ENCODE assay signal across 8 cellular contexts in genomic region chr7:130910949-130911944, GRCh38.
DNase-seq lines count a peak whose midpoint lies in the region; ATAC-seq and TF ChIP-seq lines count a peak whose summit lies in the region.

No MANE protein-coding gene starts in this region.

- no peaks in the 10 kb centered on the region for H3K9me2 ChIP-seq in GM23338 (ENCODE audit: insufficient read depth)
- H3K9me2 ChIP-seq in SK-N-SH = no peaks in the 10 kb centered on the region

- CTCF ChIA-PET in SK-N-SH (lab: Yijun Ruan, JAX) = interaction anchor here (0.6 to 1.7 kb wide), 6 partner anchors 9 to 603 kb away, joined by 3 to 6 read pairs (median 4); no protein-coding TSS in a partner anchor

- H3K9ac ChIP-seq in SK-N-SH = peak overlapping the region; percentile 98

- peaks cover 75% of the 10 kb centered on the region for H3K4me1 Mint-ChIP-seq in GM23338

- no peaks in the 10 kb centered on the region for H3F3A ChIP-seq in GM23338 (replicated peaks; ENCODE audit: low read depth)
- peaks cover 91% of the 10 kb centered on the region for H3F3A ChIP-seq in SK-N-SH (replicated peaks; ENCODE audit: insufficient read depth)

- H2AFZ ChIP-seq in GM23338 = no peak overlapping the region
- H2AFZ ChIP-seq in SK-N-SH (ENCODE audit: low read depth) = no peak overlapping the region

- DNase-seq in GM23338 (ENCODE audit: low spot score) = peak; percentile 76
- no peak for DNase-seq in SK-N-SH
- no peak for DNase-seq in retinal pigment epithelial cell (ENCODE audit: low read depth)
- DNase-seq in cerebellar nuclear complex (lab: John Stamatoyannopoulos, UW) = no peak
- no peak for DNase-seq in T1000 (lab: John Stamatoyannopoulos, UW)
- DNase-seq in SHP77 (lab: John Stamatoyannopoulos, UW) = no peak
- DNase-seq in SK-N-DZ (ENCODE audit: low spot score) = no peak

- whole genome bisulfite sequencing in SK-N-SH (ENCODE audit: low lambda C conversion rate) = 5% methylated on average over 7 of the region's 7 CpGs
- WGBS in esophagus, 2 donors = 44 to 48% methylated on average over 7 of the region's 7 CpGs

- H3K79me2 ChIP-seq in GM23338 (replicated peaks; ENCODE audit: insufficient read depth) = no peaks in the 10 kb centered on the region
- peaks cover 91% of the 10 kb centered on the region for H3K79me2 ChIP-seq in SK-N-SH (ENCODE audit: insufficient read depth)

- TF ChIP-seq CTCF in GM23338 (conservative IDR thresholded peaks at IDR 0.05; ENCODE audit: low read depth in 2 of 2) (no peak), SK-N-SH (IDR thresholded peaks at IDR 0.05) (no peak), retinal pigment epithelial cell (conservative IDR thresholded peaks at IDR 0.05; ENCODE audit: low read depth, low read length) (no peak)

- H3K4me1 ChIP-seq in GM23338 (ENCODE audit: insufficient read depth) (peaks cover 45% of the 10 kb centered on the region), SK-N-SH (ENCODE audit: control insufficient read depth in 1 of 2, insufficient read depth in 2 of 2, low read depth in 1 of 2, low read length in 1 of 2) (peaks cover 6 to 29% of the 10 kb centered on the region in 2 experiments), esophagus (ENCODE audit: control insufficient read depth in 2 of 2, insufficient read depth in 2 of 2, low read length in 1 of 2) (peaks cover 3 to 7% of the 10 kb centered on the region in 2 donors)

- POLR2A ChIA-PET in SK-N-SH (lab: Yijun Ruan, JAX) = no interaction called here

- peak overlapping the region; percentile 59 for H3K4me3 Mint-ChIP-seq in GM23338

- ATAC-seq in GM23338 = peak; percentile 89

- H3K9me3 ChIP-seq in SK-N-SH = no peaks in the 10 kb centered on the region
- no peaks in the 10 kb centered on the region for H3K9me3 ChIP-seq in esophagus (ENCODE audit: control insufficient read depth in 2 of 2, insufficient read depth in 1 of 2, low read depth in 1 of 2, low read length in 1 of 2)

- H3K27ac ChIP-seq in GM23338 (ENCODE audit: low read depth) (peak overlapping the region; percentile 45), SK-N-SH (ENCODE audit: low read depth in 2 of 2, low read length in 1 of 2) (peak overlapping the region; percentile 94 to 100), esophagus (ENCODE audit: low read depth in 2 of 2, low read length in 1 of 2) (peak overlapping the region; percentile 50 to 88)

- H3K27me3 Mint-ChIP-seq in GM23338 (ENCODE audit: insufficient read depth, low read depth, poor library complexity) = peaks cover 16% of the 10 kb centered on the region

- H3K27me3 ChIP-seq in GM23338 (ENCODE audit: insufficient read depth) (no peaks in the 10 kb centered on the region), SK-N-SH (ENCODE audit: insufficient read depth) (no peaks in the 10 kb centered on the region), esophagus (ENCODE audit: control insufficient read depth in 1 of 2, insufficient read depth in 2 of 2, low read length in 2 of 2) (no peaks in the 10 kb centered on the region)

- TF ChIP-seq EP300 in SK-N-SH (IDR thresholded peaks at IDR 0.05; ENCODE audit: borderline replicate concordance in 1 of 2, low read depth in 1 of 2, low read length in 1 of 2) = no peak

- TF ChIP-seq RAD21 in SK-N-SH (IDR thresholded peaks at IDR 0.05; ENCODE audit: low read length) = no peak

- H3K4me3 ChIP-seq in GM23338 = peak overlapping the region; percentile 5
- H3K4me3 ChIP-seq in SK-N-SH (ENCODE audit: low read depth in 2 of 2, low read length in 1 of 2) = peak overlapping the region; percentile 62 to 68
- H3K4me3 ChIP-seq in esophagus (ENCODE audit: low read depth in 1 of 2, low read length in 2 of 2) = peak overlapping the region; percentile 24 to 71
- H3K4me3 ChIP-seq in retinal pigment epithelial cell (ENCODE audit: low read length) = peak overlapping the region; percentile 81

- no peaks in the 10 kb centered on the region for H3K9me3 Mint-ChIP-seq in GM23338

- no peaks in the 10 kb centered on the region for H4K20me1 ChIP-seq in GM23338 (replicated peaks; ENCODE audit: insufficient read depth)
- peaks cover 25% of the 10 kb centered on the region for H4K20me1 ChIP-seq in SK-N-SH (ENCODE audit: insufficient read depth)

- H3K27ac Mint-ChIP-seq in GM23338 = peak overlapping the region; percentile 97

- H3K4me2 ChIP-seq in GM23338 (peak overlapping the region; percentile 58), SK-N-SH (peak overlapping the region; percentile 89)

- H3K36me3 ChIP-seq in GM23338 (ENCODE audit: insufficient read depth) (no peaks in the 10 kb centered on the region), SK-N-SH (replicated peaks in 1 of 2; ENCODE audit: control insufficient read depth in 1 of 2, insufficient read depth in 2 of 2, low read length in 1 of 2) (peaks cover 2 to 43% of the 10 kb centered on the region in 2 experiments), esophagus (ENCODE audit: control insufficient read depth in 2 of 2, insufficient read depth in 2 of 2, low read length in 1 of 2) (peaks cover 0 to 4% of the 10 kb centered on the region in 2 donors)

- H3K36me3 Mint-ChIP-seq in GM23338 (ENCODE audit: low read depth) = no peaks in the 10 kb centered on the region

TF ChIP-seq in GM23338, 12 proteins besides CTCF, POLR2A, EP300 and RAD21:
- TF ChIP-seq STAT1 (IDR thresholded peaks at IDR 0.05; ENCODE audit: unreplicated experiment) = no peak
- TF ChIP-seq ZNF331 (CRISPR knock-in tag; IDR thresholded peaks at IDR 0.05; ENCODE audit: low read depth) = no peak
- TF ChIP-seq EZH2 (IDR thresholded peaks at IDR 0.05; ENCODE audit: low read depth, unreplicated experiment) = no peak
- 0 out of 2 replicates have a peak, but pooled peaks have one; percentile 26 for TF ChIP-seq POLR2AphosphoS5 (IDR thresholded peaks at IDR 0.05; ENCODE audit: low read depth)
- TF ChIP-seq NANOG (IDR thresholded peaks at IDR 0.05; ENCODE audit: borderline replicate concordance) = peak; percentile 75

TF ChIP-seq in SK-N-SH, 30 proteins besides CTCF, POLR2A, EP300 and RAD21 (continues in another document):
- TF ChIP-seq RXRA (IDR thresholded peaks at IDR 0.05; ENCODE audit: borderline replicate concordance, low read depth) (peak; percentile 23; the same call in 1 of the 2 replicates), POLR2AphosphoS5 (IDR thresholded peaks at IDR 0.05; ENCODE audit: low read depth, low read length) (peak; percentile 56; the same call in 1 of the 2 replicates), FOSL2 (IDR thresholded peaks at IDR 0.05; ENCODE audit: borderline replicate concordance, low read depth) (no peak), REST (IDR thresholded peaks at IDR 0.05; ENCODE audit: low read depth, low read length) (peak; percentile 34; the same call in 1 of the 2 replicates), YY1 (IDR thresholded peaks at IDR 0.05; ENCODE audit: low read depth) (0 out of 2 replicates have a peak, but pooled peaks have one; percentile 9), SIN3A (IDR thresholded peaks at IDR 0.05; ENCODE audit: borderline replicate concordance, low read depth, low read length) (0 out of 2 replicates have a peak, but pooled peaks have one; percentile 9), USF2 (IDR thresholded peaks at IDR 0.05; ENCODE audit: borderline replicate concordance, low read depth, low read length) (no peak), ZBTB33 (IDR thresholded peaks at IDR 0.05; ENCODE audit: borderline replicate concordance, low read depth) (no peak), JUND (IDR thresholded peaks at IDR 0.05) (peak; percentile 16; the same call in 1 of the 2 replicates), TCF12 (IDR thresholded peaks at IDR 0.05) (peak; percentile 9; the same call in 1 of the 2 replicates)

Comparison
In these comparisons a context has a peak if more than half of its experiments do, and no peak if none do; other contexts are left out.
1. H3K27ac ChIP-seq: peak in every context shown above with its lines; median percentile 97 in SK-N-SH; 69 in esophagus; 45 in GM23338.
2. H3K4me3 ChIP-seq: peak in every context shown above with its lines; median percentile 81 in retinal pigment epithelial cell; 65 in SK-N-SH; 48 in esophagus; 5 in GM23338.